10 cellular contexts compared by ENCODE assay signal in genomic region chr10:121668336-121669009, GRCh38.
DNase-seq lines count a peak whose midpoint lies in the region; ATAC-seq, FAIRE-seq and TF ChIP-seq lines count a peak whose summit lies in the region.
"Had no signal": no experiment of that assay in that cellular context is flagged by ENCODE, and none has a peak within 500 bp of the region (broad histone marks: within the 10 kb centered on the region; RNA-seq: fewer than 3 reads in every experiment).

No MANE protein-coding gene starts in this region.

- no peak for FAIRE-seq in small intestine (lab: Jason Lieb, UNC)

- WGBS in small intestine, 3 donors: 19 to 40% (median 38%) methylated on average over 8 of the region's 8 CpGs

- H3K27me3 ChIP-seq in HUES48 (ENCODE audit: control insufficient read depth, insufficient read depth, low read length): no peaks in the 10 kb centered on the region
- no peaks in the 10 kb centered on the region for H3K27me3 ChIP-seq in iPS-18a (ENCODE audit: control insufficient read depth, insufficient read depth, low read length)
- H3K27me3 ChIP-seq in small intestine (ENCODE audit: control insufficient read depth in 2 of 2, insufficient read depth in 2 of 2, low read length in 2 of 2): no peaks in the 10 kb centered on the region

- H3K9ac ChIP-seq in HUES48 (ENCODE audit: low read depth, low read length): no peak overlapping the region
- H3K9ac ChIP-seq in iPS-18a (ENCODE audit: low read length): peak overlapping the region; percentile 22

- peaks cover 20% of the 10 kb centered on the region for H3K27me3 Mint-ChIP-seq in activated T-cell treated with anti-CD3 and anti-CD28 coated beads, Interleukin-2, amount 50 U/mL, for 72 hours (ENCODE audit: low read depth)

- no peak for ATAC-seq in activated naive CD4-positive, alpha-beta T cell treated with anti-CD3 and anti-CD28 coated beads, Interleukin-2, amount 50 U/mL, for 72 hours
- no peak for ATAC-seq in GM21515 (IDR thresholded peaks at IDR 0.05; ENCODE audit: unreplicated experiment)
- no peak for ATAC-seq in activated T-cell treated with anti-CD3 and anti-CD28 coated beads, Interleukin-2, amount 50 U/mL, for 72 hours (replicated peaks in 1 of 2)
- ATAC-seq: Panc1 had no signal

- in situ Hi-C loops in astrocyte of the cerebellum (cut with HindIII; ENCODE audit: low sequenced_read_pairs): no loop called here

- no peaks in the 10 kb centered on the region for H3K36me3 ChIP-seq in HUES48 (ENCODE audit: control insufficient read depth, insufficient read depth, low read length)
- no peaks in the 10 kb centered on the region for H3K36me3 ChIP-seq in iPS-18a (ENCODE audit: control insufficient read depth, low read depth, low read length)
- H3K36me3 ChIP-seq in small intestine (ENCODE audit: control insufficient read depth in 2 of 2, insufficient read depth in 2 of 2, low read length in 2 of 2): no peaks in the 10 kb centered on the region

- peaks cover 13 to 14% of the 10 kb centered on the region in 2 donors for H3K9me3 Mint-ChIP-seq in activated naive CD4-positive, alpha-beta T cell treated with anti-CD3 and anti-CD28 coated beads, Interleukin-2, amount 50 U/mL, for 72 hours
- H3K9me3 Mint-ChIP-seq in activated T-cell treated with anti-CD3 and anti-CD28 coated beads, Interleukin-2, amount 50 U/mL, for 72 hours: peaks cover 4 to 7% of the 10 kb centered on the region in 2 donors

- H3K36me3 Mint-ChIP-seq in activated naive CD4-positive, alpha-beta T cell treated with anti-CD3 and anti-CD28 coated beads, Interleukin-2, amount 50 U/mL, for 72 hours: no peaks in the 10 kb centered on the region
- H3K36me3 Mint-ChIP-seq in activated T-cell treated with anti-CD3 and anti-CD28 coated beads, Interleukin-2, amount 50 U/mL, for 72 hours (ENCODE audit: insufficient read depth in 2 of 2): no peaks in the 10 kb centered on the region

- H3K27ac ChIP-seq in HUES48 (ENCODE audit: low read depth, low read length) (peak overlapping the region; percentile 70), iPS-18a (ENCODE audit: low read length) (no peak overlapping the region), small intestine (ENCODE audit: low read depth in 1 of 2, low read length in 1 of 2) (peak overlapping the region in 1 of 2 donors; percentile 8)

- H3K4me3 ChIP-seq in HUES48 (ENCODE audit: low read depth, low read length) (no peak overlapping the region), astrocyte of the cerebellum (ENCODE audit: low read depth, low read length) (no peak overlapping the region), iPS-18a (ENCODE audit: low read length) (peak overlapping the region; percentile 17), small intestine (ENCODE audit: low read depth in 1 of 2, low read length in 2 of 2) (no peak overlapping the region)

- H3K27ac Mint-ChIP-seq in activated naive CD4-positive, alpha-beta T cell treated with anti-CD3 and anti-CD28 coated beads, Interleukin-2, amount 50 U/mL, for 72 hours: no peak overlapping the region
- H3K27ac Mint-ChIP-seq in activated T-cell treated with anti-CD3 and anti-CD28 coated beads, Interleukin-2, amount 50 U/mL, for 72 hours: no peak overlapping the region
- H3K27ac Mint-ChIP-seq: activated naive CD4-positive, alpha-beta T cell treated with anti-CD3 and anti-CD28 coated beads for 36 hours had no signal

- no peak overlapping the region for H3K4me3 Mint-ChIP-seq in activated T-cell treated with anti-CD3 and anti-CD28 coated beads, Interleukin-2, amount 50 U/mL, for 72 hours
- H3K4me3 Mint-ChIP-seq: activated naive CD4-positive, alpha-beta T cell treated with anti-CD3 and anti-CD28 coated beads for 36 hours had no signal

- peaks cover 20% of the 10 kb centered on the region for H3K4me1 ChIP-seq in HUES48 (ENCODE audit: control insufficient read depth, insufficient read depth, low read length)
- peaks cover 19% of the 10 kb centered on the region for H3K4me1 ChIP-seq in iPS-18a (ENCODE audit: control insufficient read depth, low read depth, low read length)
- no peaks in the 10 kb centered on the region for H3K4me1 ChIP-seq in small intestine (ENCODE audit: control insufficient read depth in 2 of 2, insufficient read depth in 1 of 2, low read depth in 1 of 2, low read length in 1 of 2)

- H3K9me3 ChIP-seq in HUES48 (ENCODE audit: control insufficient read depth, insufficient read depth, low read length) (no peaks in the 10 kb centered on the region), iPS-18a (ENCODE audit: control insufficient read depth, low read depth, low read length) (no peaks in the 10 kb centered on the region), small intestine (ENCODE audit: control insufficient read depth, low read depth) (no peaks in the 10 kb centered on the region)

- no peak for TF ChIP-seq CTCF in astrocyte of the cerebellum (IDR thresholded peaks at IDR 0.05; ENCODE audit: low read depth, low read length, missing control alignments)

- peak; percentile 1 for DNase-seq in astrocyte of the cerebellum (ENCODE audit: low read depth)
- DNase-seq in small intestine: peak; percentile 6
- DNase-seq in activated naive CD4-positive, alpha-beta T cell treated with anti-CD3 and anti-CD28 coated beads, Interleukin-2, amount 50 U/mL, for 72 hours (ENCODE audit: low spot score in 2 of 2): no peak
- no peak for DNase-seq in activated T-cell treated with anti-CD3 and anti-CD28 coated beads, Interleukin-2, amount 50 U/mL, for 72 hours
- no peak for DNase-seq in stimulated activated CD4-positive, alpha-beta T cell treated with anti-CD3 and anti-CD28 coated beads, Interleukin-4, amount 100 ng/mL, for 24 hours
- DNase-seq: activated naive CD4-positive, alpha-beta T cell treated with anti-CD3 and anti-CD28 coated beads for 36 hours had no signal

- H3K4me1 Mint-ChIP-seq in activated T-cell treated with anti-CD3 and anti-CD28 coated beads, Interleukin-2, amount 50 U/mL, for 72 hours (ENCODE audit: low read depth): no peaks in the 10 kb centered on the region

Comparison
In these comparisons a context has a peak if more than half of its experiments do, and no peak if none do; other contexts are left out.
1. DNase-seq: peak in astrocyte of the cerebellum (single experiment) and small intestine (single experiment); none in activated naive CD4-positive, alpha-beta T cell treated with anti-CD3 and anti-CD28 coated beads, Interleukin-2, amount 50 U/mL, for 72 hours (0 of 2), activated T-cell treated with anti-CD3 and anti-CD28 coated beads, Interleukin-2, amount 50 U/mL, for 72 hours (0 of 2) and stimulated activated CD4-positive, alpha-beta T cell treated with anti-CD3 and anti-CD28 coated beads, Interleukin-4, amount 100 ng/mL, for 24 hours (single experiment).